Comparison of ENCODE assay signal across 1 cellular context in the genomic region with DNA sequence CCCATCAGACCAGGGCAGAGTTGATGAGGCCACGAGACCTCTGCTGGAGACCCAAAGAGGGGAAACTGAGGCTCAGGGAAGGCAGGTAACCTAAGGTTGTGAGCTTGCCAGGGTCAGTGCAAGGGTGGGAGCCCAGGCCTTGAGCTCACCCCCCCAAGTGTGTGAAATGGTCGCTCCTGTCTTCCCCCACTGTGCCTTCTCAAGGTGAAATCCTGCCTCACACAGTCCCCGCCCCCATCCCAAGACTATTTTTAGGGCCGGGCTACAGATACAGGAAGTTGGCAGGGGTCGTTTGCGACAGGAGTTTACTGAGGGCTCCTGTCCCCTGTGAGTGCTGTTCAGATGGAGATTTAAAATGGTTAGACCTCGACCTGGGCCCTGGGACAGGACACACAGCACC.
TF ChIP-seq lines count a peak whose summit lies in the region.

No MANE protein-coding gene starts in this region.

TF ChIP-seq in H1, 55 proteins besides CTCF, POLR2A, EP300 and RAD21:
- TF ChIP-seq, protein P1, sequence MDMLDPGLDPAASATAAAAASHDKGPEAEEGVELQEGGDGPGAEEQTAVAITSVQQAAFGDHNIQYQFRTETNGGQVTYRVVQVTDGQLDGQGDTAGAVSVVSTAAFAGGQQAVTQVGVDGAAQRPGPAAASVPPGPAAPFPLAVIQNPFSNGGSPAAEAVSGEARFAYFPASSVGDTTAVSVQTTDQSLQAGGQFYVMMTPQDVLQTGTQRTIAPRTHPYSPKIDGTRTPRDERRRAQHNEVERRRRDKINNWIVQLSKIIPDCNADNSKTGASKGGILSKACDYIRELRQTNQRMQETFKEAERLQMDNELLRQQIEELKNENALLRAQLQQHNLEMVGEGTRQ (IDR thresholded peaks at IDR 0.05; ENCODE audit: low read length), result no peak
- TF ChIP-seq NANOG (IDR thresholded peaks at IDR 0.05; ENCODE audit: insufficient read depth, low read depth, low read length, poor library complexity, severe bottlenecking) (no peak), TEAD4 (IDR thresholded peaks at IDR 0.05; ENCODE audit: low read depth, low read length) (no peak), TAF7 (optimal IDR thresholded peaks at IDR 0.05; ENCODE audit: borderline replicate concordance, low read depth, low read length) (no peak), BACH1 (IDR thresholded peaks at IDR 0.05; ENCODE audit: low read length) (no peak), NRF1 (IDR thresholded peaks at IDR 0.05; ENCODE audit: low read depth, low read length) (no peak), KDM5A (IDR thresholded peaks at IDR 0.05; ENCODE audit: low read length) (no peak), JUN (IDR thresholded peaks at IDR 0.05; ENCODE audit: low read depth, low read length) (no peak), EZH2 (IDR thresholded peaks at IDR 0.05; ENCODE audit: low read depth, low read length, severe bottlenecking) (no peak), POU5F1 (IDR thresholded peaks at IDR 0.05; ENCODE audit: low read depth, low read length) (no peak), SIN3A (conservative IDR thresholded peaks at IDR 0.05 in 1 of 2, IDR thresholded peaks at IDR 0.05 in 1 of 2; ENCODE audit: low read depth in 1 of 2, low read length in 2 of 2) (no peak), GTF2F1 (IDR thresholded peaks at IDR 0.05; ENCODE audit: borderline replicate concordance, low read depth, low read length) (no peak), KDM1A (IDR thresholded peaks at IDR 0.05; ENCODE audit: borderline replicate concordance, low read length) (no peak)
- TF ChIP-seq, protein P2, sequence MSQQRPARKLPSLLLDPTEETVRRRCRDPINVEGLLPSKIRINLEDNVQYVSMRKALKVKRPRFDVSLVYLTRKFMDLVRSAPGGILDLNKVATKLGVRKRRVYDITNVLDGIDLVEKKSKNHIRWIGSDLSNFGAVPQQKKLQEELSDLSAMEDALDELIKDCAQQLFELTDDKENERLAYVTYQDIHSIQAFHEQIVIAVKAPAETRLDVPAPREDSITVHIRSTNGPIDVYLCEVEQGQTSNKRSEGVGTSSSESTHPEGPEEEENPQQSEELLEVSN (IDR thresholded peaks at IDR 0.05), result no peak
